7 cellular contexts compared by ENCODE assay signal in the genomic region with DNA sequence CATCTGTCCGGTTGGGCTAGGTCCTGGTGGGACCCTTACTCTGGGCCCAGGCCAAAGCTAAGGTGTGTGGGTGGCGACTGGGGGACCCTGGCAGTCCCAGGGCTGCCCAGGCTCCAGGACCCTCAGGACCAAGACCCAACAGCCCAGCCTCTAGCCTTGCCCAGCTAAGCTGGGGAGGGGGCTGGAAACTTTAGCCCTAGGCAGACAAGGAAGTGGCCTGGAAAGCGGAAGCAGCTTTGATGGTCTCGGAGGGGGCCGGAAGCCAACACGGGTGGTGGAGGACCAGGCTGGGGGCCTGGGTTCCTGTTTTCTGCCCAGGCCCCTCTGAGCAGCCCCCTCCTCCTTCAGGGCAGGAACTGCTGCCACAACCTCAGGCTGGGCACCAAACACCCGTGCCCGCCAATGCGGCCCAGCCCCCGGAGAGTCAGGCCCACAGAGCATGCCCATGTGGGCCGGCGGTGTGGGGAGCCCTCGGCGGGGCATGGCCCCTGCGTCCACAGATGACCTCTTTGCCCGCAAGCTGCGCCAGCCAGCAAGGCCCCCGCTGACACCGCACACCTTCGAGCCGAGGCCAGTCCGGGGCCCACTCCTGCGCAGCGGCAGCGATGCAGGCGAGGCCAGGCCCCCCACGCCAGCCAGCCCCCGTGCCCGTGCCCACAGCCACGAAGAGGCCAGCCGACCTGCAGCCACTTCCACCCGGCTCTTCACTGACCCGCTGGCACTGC. TPM values are rescaled to one million over a fixed set of nuclear protein-coding genes. Genes with fewer than 3 reads are reported as not detected.
DNase-seq lines count a peak whose midpoint lies in the region; ATAC-seq and TF ChIP-seq lines count a peak whose summit lies in the region.

No MANE protein-coding gene starts in this region.

- H3K9me3 Mint-ChIP-seq in IgD-negative memory B cell, result no peaks in the 10 kb centered on the region
- H3K9me3 Mint-ChIP-seq in activated T-cell treated with anti-CD3 and anti-CD28 coated beads, Interleukin-2, amount 50 U/mL, for 4 hours, result no peaks in the 10 kb centered on the region

- H3K27ac Mint-ChIP-seq in IgD-negative memory B cell, result peak overlapping the region; percentile 97 to 99 (median 98)

- peaks cover 3% of the 10 kb centered on the region for H3K36me3 Mint-ChIP-seq in IgD-negative memory B cell
- H3K36me3 Mint-ChIP-seq in activated T-cell treated with anti-CD3 and anti-CD28 coated beads, Interleukin-2, amount 50 U/mL, for 4 hours (ENCODE audit: insufficient read depth), result peaks cover 10% of the 10 kb centered on the region

- H3K4me1 Mint-ChIP-seq in IgD-negative memory B cell, result peaks cover 8 to 22% (median 15%) of the 10 kb centered on the region in 3 donors
- H3K4me1 Mint-ChIP-seq in activated T-cell treated with anti-CD3 and anti-CD28 coated beads, Interleukin-2, amount 50 U/mL, for 4 hours (ENCODE audit: low read depth), result peaks cover 55% of the 10 kb centered on the region

- no peak for DNase-seq in activated T-cell treated with anti-CD3 and anti-CD28 coated beads, Interleukin-2, amount 50 U/mL, for 4 hours
- DNase-seq in right atrium auricular region (ENCODE audit: low spot score) (no peak), SIG-M5 (lab: John Stamatoyannopoulos, UW) (no peak), cerebellar cortex (ENCODE audit: low spot score) (no peak)
- DNase-seq in NK-92 treated with Interleukin-12 subunit alpha and Interleukin-12 subunit beta, amount 100 ng/mL, for 24 hours (lab: John Stamatoyannopoulos, UW), result no peak

- no peaks in the 10 kb centered on the region for H3K27me3 Mint-ChIP-seq in IgD-negative memory B cell
- no peaks in the 10 kb centered on the region for H3K27me3 Mint-ChIP-seq in activated T-cell treated with anti-CD3 and anti-CD28 coated beads, Interleukin-2, amount 50 U/mL, for 4 hours (ENCODE audit: low read depth)

- peak overlapping the region; percentile 94 to 99 (median 96) for H3K4me3 Mint-ChIP-seq in IgD-negative memory B cell
- peak overlapping the region; percentile 89 for H3K4me3 Mint-ChIP-seq in activated T-cell treated with anti-CD3 and anti-CD28 coated beads, Interleukin-2, amount 50 U/mL, for 4 hours

- ATAC-seq in activated T-cell treated with anti-CD3 and anti-CD28 coated beads, Interleukin-2, amount 50 U/mL, for 4 hours, result no peak

- H3K27ac ChIP-seq in right atrium auricular region (peak overlapping the region; percentile 62 to 86), temporal lobe (ENCODE audit: low read depth, low read length) (peak overlapping the region; percentile 40)

- H3K4me1 ChIP-seq in right atrium auricular region, result peaks cover 0 to 55% of the 10 kb centered on the region in 2 donors

- no peak for TF ChIP-seq CTCF in right atrium auricular region (IDR thresholded peaks at IDR 0.05)

- no peaks in the 10 kb centered on the region for H3K27me3 ChIP-seq in right atrium auricular region

- H3K36me3 ChIP-seq in right atrium auricular region, result peaks cover 23% of the 10 kb centered on the region

- H3K9me3 ChIP-seq in right atrium auricular region, result no peaks in the 10 kb centered on the region

- H3K4me3 ChIP-seq in right atrium auricular region, result peak overlapping the region in 1 of 2 donors; percentile 18

RNA-seq across cellular contexts. Expression of a gene that starts 2.7 kb away (rescaled TPM):
- 253 TPM for polyA plus RNA-seq in IgD-negative memory B cell
- total RNA-seq in activated T-cell treated with anti-CD3 and anti-CD28 coated beads, Interleukin-2, amount 50 U/mL, for 4 hours, result 100 to 1,000 TPM in 1 of 3 donors, 10 to 100 TPM in 2; 80.0 to 101 (median 95.4) TPM
- total RNA-seq in right atrium auricular region (10 to 100 TPM; 14.5 to 29.6 TPM), temporal lobe (3.9 TPM)

RNA-seq across cellular contexts. Expression of a gene that starts 22.1 kb away (rescaled TPM):
- polyA plus RNA-seq in IgD-negative memory B cell, result 66.7 TPM
- total RNA-seq in activated T-cell treated with anti-CD3 and anti-CD28 coated beads, Interleukin-2, amount 50 U/mL, for 4 hours, result 100 to 1,000 TPM; 108 to 118 (median 111) TPM
- total RNA-seq in right atrium auricular region, result 10 to 100 TPM; 30.7 to 54.9 TPM
- total RNA-seq in temporal lobe, result 9.8 TPM

RNA-seq across cellular contexts. Expression of a gene that starts 25.1 kb away (rescaled TPM):
- polyA plus RNA-seq in IgD-negative memory B cell, result 6.8 TPM
- 10 to 100 TPM; 55.8 to 59.7 (median 59.5) TPM for total RNA-seq in activated T-cell treated with anti-CD3 and anti-CD28 coated beads, Interleukin-2, amount 50 U/mL, for 4 hours
- total RNA-seq in right atrium auricular region, result 10 to 100 TPM; 16.1 to 21.8 TPM
- 10.1 TPM for total RNA-seq in temporal lobe

RNA-seq across cellular contexts. Expression of a gene that starts 26.6 kb away (rescaled TPM):
- 26.5 TPM for polyA plus RNA-seq in IgD-negative memory B cell
- 10 to 100 TPM; 71.8 to 87.1 (median 74.3) TPM for total RNA-seq in activated T-cell treated with anti-CD3 and anti-CD28 coated beads, Interleukin-2, amount 50 U/mL, for 4 hours
- 10 to 100 TPM; 21.1 to 30.5 TPM for total RNA-seq in right atrium auricular region
- 6.9 TPM for total RNA-seq in temporal lobe

RNA-seq across cellular contexts. Expression of a gene that starts 45.0 kb away (rescaled TPM):
- polyA plus RNA-seq in IgD-negative memory B cell, result not detected
- 1 to 10 TPM; 1.4 to 2.1 (median 1.4) TPM for total RNA-seq in activated T-cell treated with anti-CD3 and anti-CD28 coated beads, Interleukin-2, amount 50 U/mL, for 4 hours
- total RNA-seq in right atrium auricular region, result under 1 TPM in 1 of 2 donors, not detected in 1; 0.39 TPM
- not detected for total RNA-seq in temporal lobe
